ENCODE assay signal across 21 cellular contexts in the genomic region with DNA sequence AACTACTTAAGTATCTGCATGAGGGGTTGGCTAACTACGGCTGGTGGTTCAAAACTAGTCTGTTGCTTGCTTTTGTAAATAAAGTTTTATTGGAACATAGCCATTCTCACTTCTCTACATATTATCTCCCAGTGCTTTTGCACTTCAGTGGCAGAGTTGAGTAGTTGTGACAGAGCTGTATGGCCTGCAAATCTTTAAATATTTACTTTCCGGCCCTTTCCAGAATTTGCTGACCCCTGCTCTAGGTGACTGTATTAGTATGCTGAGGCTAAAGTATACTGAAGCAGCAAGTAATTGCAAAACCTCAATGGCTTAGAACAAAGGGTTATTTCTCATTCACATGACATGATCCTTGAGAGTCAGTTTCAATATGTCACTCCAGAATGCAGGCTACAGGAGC.
"Had no signal": no experiment of that assay in that cellular context is flagged by ENCODE, and none has a peak within 500 bp of the region (broad histone marks: within the 10 kb centered on the region; RNA-seq: fewer than 3 reads in every experiment).

No MANE protein-coding gene starts in this region.

- H3K27me3 ChIP-seq: pancreas, sigmoid colon, suprapubic skin, tibial artery, upper lobe of right lung had no signal

- H3K27ac Mint-ChIP-seq: naive thymus-derived CD4-positive, alpha-beta T cell; natural killer cell treated with Interleukin-12 subunit alpha and Interleukin-12 subunit beta and Interleukin-15 and Interleukin-18, amount 100 ng/mL, for 72 hours; stimulated activated effector memory CD8-positive, alpha-beta T cell treated with anti-CD3 and anti-CD28 coated beads, Interleukin-12 subunit alpha, Interleukin-12 subunit beta, amount 100 ng/mL, for 72 hours; stimulated activated naive CD8-positive, alpha-beta T cell treated with anti-CD3 and anti-CD28 coated beads, Interleukin-15, Interleukin-2, amounts not matched to agents 100 ng/mL and 50 ng/mL, for 24 hours had no signal

- H3K4me3 ChIP-seq: lung, mucosa of descending colon, pancreas, prostate gland, sigmoid colon, spleen, suprapubic skin, thoracic aorta, tibial artery, upper lobe of right lung had no signal

- H3K9me3 Mint-ChIP-seq: stimulated activated effector memory CD8-positive, alpha-beta T cell treated with anti-CD3 and anti-CD28 coated beads, Interleukin-12 subunit alpha, Interleukin-12 subunit beta, amount 100 ng/mL, for 72 hours had no signal

- H3K4me1 ChIP-seq: pancreas, prostate gland, sigmoid colon, suprapubic skin, tibial artery, upper lobe of right lung had no signal

- H3K9me3 ChIP-seq: mucosa of descending colon, pancreas, prostate gland, sigmoid colon, spleen, suprapubic skin, thoracic aorta, tibial artery, upper lobe of right lung had no signal

- H3K4me3 Mint-ChIP-seq: naive thymus-derived CD4-positive, alpha-beta T cell; natural killer cell treated with Interleukin-12 subunit alpha and Interleukin-12 subunit beta and Interleukin-15 and Interleukin-18, amount 100 ng/mL, for 72 hours; stimulated activated effector memory CD8-positive, alpha-beta T cell treated with anti-CD3 and anti-CD28 coated beads, Interleukin-12 subunit alpha, Interleukin-12 subunit beta, amount 100 ng/mL, for 72 hours; stimulated activated naive CD8-positive, alpha-beta T cell treated with anti-CD3 and anti-CD28 coated beads, Interleukin-15, Interleukin-2, amounts not matched to agents 100 ng/mL and 50 ng/mL, for 24 hours had no signal

- ATAC-seq: mucosa of descending colon; naive thymus-derived CD4-positive, alpha-beta T cell; natural killer cell treated with Interleukin-12 subunit alpha and Interleukin-12 subunit beta and Interleukin-15 and Interleukin-18, amount 100 ng/mL, for 72 hours; stimulated activated effector memory CD8-positive, alpha-beta T cell treated with anti-CD3 and anti-CD28 coated beads, Interleukin-12 subunit alpha, Interleukin-12 subunit beta, amount 100 ng/mL, for 72 hours had no signal

- H3K36me3 Mint-ChIP-seq: naive thymus-derived CD4-positive, alpha-beta T cell; natural killer cell treated with Interleukin-12 subunit alpha and Interleukin-12 subunit beta and Interleukin-15 and Interleukin-18, amount 100 ng/mL, for 72 hours; stimulated activated effector memory CD8-positive, alpha-beta T cell treated with anti-CD3 and anti-CD28 coated beads, Interleukin-12 subunit alpha, Interleukin-12 subunit beta, amount 100 ng/mL, for 72 hours had no signal

- FAIRE-seq: pancreas, small intestine, urothelium cell line had no signal

- H3K36me3 ChIP-seq: pancreas, prostate gland, sigmoid colon, spleen, suprapubic skin, thoracic aorta, tibial artery, upper lobe of right lung had no signal

- DNase-seq: islet precursor cell; mucosa of descending colon; pancreas; posterior cingulate gyrus; retina; right cardiac atrium; sigmoid colon; small intestine; spleen; stimulated activated CD4-positive, alpha-beta T cell treated with anti-CD3 and anti-CD28 coated beads, Interleukin-4, amount 100 ng/mL, for 24 hours; tibial artery; upper lobe of right lung had no signal

- H3K27ac ChIP-seq: pancreas, prostate gland, sigmoid colon, spleen, suprapubic skin, thoracic aorta, tibial artery, upper lobe of right lung had no signal
